1 cellular context compared by ENCODE assay signal in the genomic region with DNA sequence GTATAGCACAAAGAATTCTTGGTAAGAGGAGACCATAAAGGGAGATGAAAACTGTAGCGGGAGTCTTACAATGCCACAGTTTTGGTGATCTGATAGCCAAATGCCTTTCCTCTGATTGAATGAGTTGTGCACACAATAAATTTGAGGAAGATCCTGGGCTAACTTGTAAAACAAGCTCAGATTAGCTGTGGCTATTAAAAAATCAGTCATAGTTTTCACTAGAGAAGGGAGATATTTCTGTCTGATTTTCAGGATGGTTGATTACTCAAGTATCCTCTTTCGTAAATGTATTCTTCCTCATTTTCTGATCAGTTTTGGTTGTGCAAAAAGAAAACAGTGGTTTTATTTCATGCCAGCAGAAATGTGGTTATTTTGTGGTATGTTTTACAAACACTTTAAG.
TF ChIP-seq lines count a peak whose summit lies in the region.

No MANE protein-coding gene starts in this region.

TF ChIP-seq in HEK293, 187 proteins besides CTCF, POLR2A, EP300 and RAD21:
- TF ChIP-seq ZNF202 (tag by site-specific recombination; IDR thresholded peaks at IDR 0.05; ENCODE audit: borderline replicate concordance): no peak
- TF ChIP-seq, protein P1, sequence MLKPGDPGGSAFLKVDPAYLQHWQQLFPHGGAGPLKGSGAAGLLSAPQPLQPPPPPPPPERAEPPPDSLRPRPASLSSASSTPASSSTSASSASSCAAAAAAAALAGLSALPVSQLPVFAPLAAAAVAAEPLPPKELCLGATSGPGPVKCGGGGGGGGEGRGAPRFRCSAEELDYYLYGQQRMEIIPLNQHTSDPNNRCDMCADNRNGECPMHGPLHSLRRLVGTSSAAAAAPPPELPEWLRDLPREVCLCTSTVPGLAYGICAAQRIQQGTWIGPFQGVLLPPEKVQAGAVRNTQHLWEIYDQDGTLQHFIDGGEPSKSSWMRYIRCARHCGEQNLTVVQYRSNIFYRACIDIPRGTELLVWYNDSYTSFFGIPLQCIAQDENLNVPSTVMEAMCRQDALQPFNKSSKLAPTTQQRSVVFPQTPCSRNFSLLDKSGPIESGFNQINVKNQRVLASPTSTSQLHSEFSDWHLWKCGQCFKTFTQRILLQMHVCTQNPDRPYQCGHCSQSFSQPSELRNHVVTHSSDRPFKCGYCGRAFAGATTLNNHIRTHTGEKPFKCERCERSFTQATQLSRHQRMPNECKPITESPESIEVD (tag by site-specific recombination; IDR thresholded peaks at IDR 0.05): peak; percentile 75
- TF ChIP-seq GLI4 (tag by site-specific recombination; IDR thresholded peaks at IDR 0.05): no peak
TF ChIP-seq in HEK293: peak in this region for 1.
